Comparison of ENCODE assay signal across 9 cellular contexts in the genomic region with DNA sequence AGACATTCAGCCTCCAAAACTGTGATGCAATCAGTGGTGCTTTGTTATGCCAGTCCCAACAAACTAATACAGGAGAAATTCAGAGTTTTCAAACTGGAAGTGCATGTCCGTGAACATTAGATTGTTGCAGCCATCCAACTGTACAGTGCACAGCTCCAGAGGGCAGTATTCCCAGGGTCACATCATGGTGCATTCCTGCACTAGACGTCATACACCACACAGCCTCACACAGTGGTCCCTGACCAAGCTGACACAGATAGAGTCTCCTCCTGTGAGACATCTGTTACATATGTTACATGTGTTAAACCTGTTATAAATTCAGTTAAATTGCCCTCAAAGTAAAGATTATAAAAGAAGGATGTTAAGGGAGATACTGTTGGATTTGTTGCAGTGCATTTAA.
"Had no signal": no experiment of that assay in that cellular context is flagged by ENCODE, and none has a peak within 500 bp of the region (broad histone marks: within the 10 kb centered on the region; RNA-seq: fewer than 3 reads in every experiment).

No MANE protein-coding gene starts in this region.

- H3K4me1 Mint-ChIP-seq: GM23338, H9 had no signal

- H3K27ac ChIP-seq: HL-60 had no signal

- H3K27ac Mint-ChIP-seq: GM23338, H9, IgD-negative memory B cell had no signal

- H3K27me3 Mint-ChIP-seq: IgD-negative memory B cell had no signal

- H3K4me3 ChIP-seq: GM23338 had no signal

- H3K4me2 ChIP-seq: GM23338 had no signal

- H3K4me3 Mint-ChIP-seq: GM23338, H9, IgD-negative memory B cell had no signal

- H3K36me3 Mint-ChIP-seq: IgD-negative memory B cell had no signal

- H2AFZ ChIP-seq: GM23338 had no signal

- FAIRE-seq: H1, H54, HTR-8/SVneo had no signal

- ATAC-seq: GM23338 had no signal

- H3K9me3 Mint-ChIP-seq: IgD-negative memory B cell had no signal

- DNase-seq: H9, HCEC 1CT, KBM-7 had no signal
